ENCODE assay signal across 8 cellular contexts in genomic region chr9:137550958-137551655, GRCh38. TPM values are rescaled to one million over a fixed set of nuclear protein-coding genes. Genes with fewer than 3 reads are reported as not detected.
DNase-seq lines count a peak whose midpoint lies in the region; ATAC-seq and TF ChIP-seq lines count a peak whose summit lies in the region.

No MANE protein-coding gene starts in this region.

- peak overlapping the region; percentile 27 for H3K27ac ChIP-seq in OCI-LY1 (ENCODE audit: low read depth, low read length, poor library complexity, severe bottlenecking)
- H3K27ac ChIP-seq in breast epithelium, result peak overlapping the region; percentile 83 to 91
- H3K27ac ChIP-seq in left lung, result peak overlapping the region; percentile 67 to 77
- H3K27ac ChIP-seq in substantia nigra (ENCODE audit: low read depth, low read length, poor library complexity, severe bottlenecking), result peak overlapping the region; percentile 86

- DNase-seq in HT1080 (ENCODE audit: low read depth), result peak; percentile 79
- no peak for DNase-seq in breast epithelium (ENCODE audit: low spot score in 2 of 2)
- peak; percentile 53 to 89 for DNase-seq in left lung
- peak in 10 of 49 donors; percentile 45 to 97 (median 54) for DNase-seq in substantia nigra (lab: John Stamatoyannopoulos, UW)
- DNase-seq in activated effector memory CD4-positive, alpha-beta T cell treated with Interleukin-2 at 50 U/mL for 16 hours, result no peak

- TF ChIP-seq POLR2A in breast epithelium (IDR thresholded peaks at IDR 0.05), result no peak

- peak overlapping the region; percentile 70 for H3K4me3 ChIP-seq in OCI-LY1 (ENCODE audit: low read depth, low read length, poor library complexity, severe bottlenecking)
- peak overlapping the region; percentile 61 to 96 (median 92) for H3K4me3 ChIP-seq in breast epithelium
- peak overlapping the region; percentile 79 to 86 for H3K4me3 ChIP-seq in left lung

- ATAC-seq in GM21515 (IDR thresholded peaks at IDR 0.05; ENCODE audit: unreplicated experiment) (peak; percentile 44), left lung (peak; percentile 38)

- no peaks in the 10 kb centered on the region for H3K9me2 ChIP-seq in OCI-LY1 (ENCODE audit: low read depth, low read length)

- H4K20me1 ChIP-seq in OCI-LY1 (ENCODE audit: insufficient read depth, low read length), result no peaks in the 10 kb centered on the region

- no peaks in the 10 kb centered on the region for H3K79me2 ChIP-seq in OCI-LY1 (ENCODE audit: insufficient read depth, low read length)

- H2AFZ ChIP-seq in OCI-LY1 (ENCODE audit: low read length), result no peak overlapping the region

- H3K4me1 ChIP-seq in ES-I3 (ENCODE audit: insufficient read depth, low read length) (no peaks in the 10 kb centered on the region), OCI-LY1 (ENCODE audit: insufficient read depth, low read length, severe bottlenecking) (peaks cover 19% of the 10 kb centered on the region), breast epithelium (peaks cover 0 to 8% of the 10 kb centered on the region in 2 donors), left lung (peaks cover 0 to 18% of the 10 kb centered on the region in 2 donors)

- intact Hi-C loops in breast epithelium (cut with DNase I; ENCODE audit: low total_unique reads) (no loop called here), left lung (cut with DNase I) (no loop called here)

- H3K9me3 ChIP-seq in ES-I3 (ENCODE audit: control insufficient read depth, insufficient read depth, low read length) (no peaks in the 10 kb centered on the region), OCI-LY1 (ENCODE audit: low read length) (no peaks in the 10 kb centered on the region), breast epithelium (no peaks in the 10 kb centered on the region), left lung (no peaks in the 10 kb centered on the region)

- no peaks in the 10 kb centered on the region for H3K27me3 ChIP-seq in OCI-LY1 (ENCODE audit: insufficient read depth, low read length)
- no peaks in the 10 kb centered on the region for H3K27me3 ChIP-seq in breast epithelium
- no peaks in the 10 kb centered on the region for H3K27me3 ChIP-seq in left lung

- peaks cover 11% of the 10 kb centered on the region; the same call in 1 of the 2 replicates for H3K36me3 ChIP-seq in ES-I3 (ENCODE audit: insufficient read depth, low read length)
- peaks cover 25% of the 10 kb centered on the region for H3K36me3 ChIP-seq in OCI-LY1 (ENCODE audit: insufficient read depth, low read length)
- no peaks in the 10 kb centered on the region for H3K36me3 ChIP-seq in breast epithelium
- H3K36me3 ChIP-seq in left lung, result peaks cover 0 to 18% of the 10 kb centered on the region in 2 donors

- peak; percentile 34; the same call in 1 of the 2 replicates for TF ChIP-seq CTCF in OCI-LY1 (IDR thresholded peaks at IDR 0.05; ENCODE audit: low read length)
- TF ChIP-seq CTCF in breast epithelium (IDR thresholded peaks at IDR 0.05), result peak; percentile 45 to 52 (median 50)
- peak; percentile 21 to 53 for TF ChIP-seq CTCF in left lung (IDR thresholded peaks at IDR 0.05)

- H3K9ac ChIP-seq in ES-I3 (ENCODE audit: low read depth, low read length) (peak overlapping the region; percentile 67), OCI-LY1 (ENCODE audit: low read length) (peak overlapping the region; percentile 68)

- peak overlapping the region; percentile 86 for H3K4me2 ChIP-seq in OCI-LY1 (ENCODE audit: low read length)

- H3F3A ChIP-seq in OCI-LY1 (ENCODE audit: insufficient read depth, low read length), result no peaks in the 10 kb centered on the region

RNA-seq across cellular contexts. Expression of gene MRPL41, which starts 0.6 kb away (rescaled TPM):
- 48.8 and 106 TPM in 2 replicates for total RNA-seq in HT1080 (2014; rRNA removed; shearing (Covaris generic))
- polyA plus RNA-seq in HT1080 (2015; cell fraction: cytosol; rRNA removed), result 41.7 and 58.7 TPM in 2 replicates
- polyA plus RNA-seq in HT1080 (2015; cell fraction: nucleus; rRNA removed), result 18.8 and 20.0 TPM in 2 replicates
- total RNA-seq in breast epithelium, result 10 to 100 TPM; 45.4 to 71.8 (median 65.4) TPM
- total RNA-seq in left lung, result 10 to 100 TPM; 30.2 to 49.1 TPM

RNA-seq across cellular contexts. Expression of gene PNPLA7, which starts 0.9 kb away (rescaled TPM):
- total RNA-seq in HT1080 (2014; rRNA removed; shearing (Covaris generic)), result 0.21 and 0.23 TPM in 2 replicates
- polyA plus RNA-seq in HT1080 (2015; cell fraction: cytosol; rRNA removed), result 0.07 and 0.18 TPM in 2 replicates
- 1.0 TPM in 2 replicates for polyA plus RNA-seq in HT1080 (2015; cell fraction: nucleus; rRNA removed)
- total RNA-seq in breast epithelium (10 to 100 TPM; 17.3 to 18.7 (median 17.7) TPM), left lung (1 to 10 TPM; 2.9 to 6.3 TPM)

RNA-seq across cellular contexts. Expression of gene DPH7, which starts 27.6 kb away (rescaled TPM):
- total RNA-seq in HT1080 (2014; rRNA removed; shearing (Covaris generic)), result 44.7 and 50.7 TPM in 2 replicates
- 28.0 and 35.1 TPM in 2 replicates for polyA plus RNA-seq in HT1080 (2015; cell fraction: cytosol; rRNA removed)
- 105 and 113 TPM in 2 replicates for polyA plus RNA-seq in HT1080 (2015; cell fraction: nucleus; rRNA removed)
- total RNA-seq in breast epithelium (10 to 100 TPM; 23.4 to 47.5 (median 45.1) TPM), left lung (10 to 100 TPM; 25.6 to 26.8 TPM)

RNA-seq across cellular contexts. Expression of gene ZMYND19, which starts 39.2 kb away (rescaled TPM):
- total RNA-seq in HT1080 (2014; rRNA removed; shearing (Covaris generic)), result 44.0 and 46.8 TPM in 2 replicates
- 26.3 and 35.8 TPM in 2 replicates for polyA plus RNA-seq in HT1080 (2015; cell fraction: cytosol; rRNA removed)
- 40.9 and 44.5 TPM in 2 replicates for polyA plus RNA-seq in HT1080 (2015; cell fraction: nucleus; rRNA removed)
- total RNA-seq in breast epithelium (10 to 100 TPM in 2 of 3 donors, 1 to 10 TPM in 1; 9.4 to 17.7 (median 16.5) TPM), left lung (10 to 100 TPM; 22.3 to 30.5 TPM)

RNA-seq across cellular contexts. Expression of gene ARRDC1, which starts 54.4 kb away (rescaled TPM):
- total RNA-seq in HT1080 (2014; rRNA removed; shearing (Covaris generic)), result 29.2 and 35.9 TPM in 2 replicates
- polyA plus RNA-seq in HT1080 (2015; cell fraction: cytosol; rRNA removed), result 36.4 and 39.2 TPM in 2 replicates
- polyA plus RNA-seq in HT1080 (2015; cell fraction: nucleus; rRNA removed), result 140 and 150 TPM in 2 replicates
- 100 to 1,000 TPM in 1 of 3 donors, 10 to 100 TPM in 2; 23.8 to 122 (median 57.0) TPM for total RNA-seq in breast epithelium
- total RNA-seq in left lung, result 10 to 100 TPM; 63.6 to 77.3 TPM

Comparison
In these comparisons a context has a peak if more than half of its experiments do, and no peak if none do; other contexts are left out.
1. DNase-seq: peak in HT1080 (single experiment) and left lung (2 of 2); none in breast epithelium (0 of 2) and activated effector memory CD4-positive, alpha-beta T cell treated with Interleukin-2 at 50 U/mL for 16 hours (single experiment).
2. H3K27ac ChIP-seq: peak in every context shown above with its lines; median percentile 87 in breast epithelium; 86 in substantia nigra; 72 in left lung; 27 in OCI-LY1.
3. Peak in every context shown above with its lines, with median percentiles within 50 percentile points of each other: H3K4me3 ChIP-seq and CTCF ChIP-seq.